15 cellular contexts compared by ENCODE assay signal in the genomic region with DNA sequence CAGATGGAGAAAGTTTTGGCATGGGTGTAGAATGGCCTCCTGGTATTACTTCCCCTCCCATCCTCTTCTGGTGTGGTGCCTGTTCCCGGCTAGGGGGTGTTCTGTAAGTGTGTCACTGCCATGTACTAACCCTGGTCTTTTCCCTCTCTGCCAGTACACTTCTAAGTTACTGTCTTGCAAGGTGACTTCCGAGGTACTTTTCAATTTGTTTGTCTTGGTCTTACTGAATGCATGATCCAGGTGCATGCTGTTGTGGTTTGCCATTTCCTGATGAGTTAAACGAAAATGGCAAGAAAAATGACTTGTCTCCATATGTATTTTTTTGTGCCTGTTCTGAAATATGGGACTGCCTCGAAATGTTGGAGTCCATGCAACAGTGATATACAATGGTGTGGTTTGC. TPM values are rescaled to one million over a fixed set of nuclear protein-coding genes. Genes with fewer than 3 reads are reported as not detected.
DNase-seq lines count a peak whose midpoint lies in the region; ATAC-seq and TF ChIP-seq lines count a peak whose summit lies in the region.
"Had no signal": no experiment of that assay in that cellular context is flagged by ENCODE, and none has a peak within 500 bp of the region (broad histone marks: within the 10 kb centered on the region; RNA-seq: fewer than 3 reads in every experiment).

No MANE protein-coding gene starts in this region.

- H3K4me3 Mint-ChIP-seq in T-helper 17 cell (peak overlapping the region; percentile 31), mesothelial cell of epicardium (no peak overlapping the region)

- H3K27ac Mint-ChIP-seq in activated naive CD4-positive, alpha-beta T cell treated with anti-CD3 and anti-CD28 coated beads, Interleukin-2, amount 50 U/mL, for 72 hours = no peak overlapping the region
- H3K27ac Mint-ChIP-seq in T-helper 17 cell (peak overlapping the region; percentile 30), mesothelial cell of epicardium (no peak overlapping the region)

- DNase-seq in activated naive CD4-positive, alpha-beta T cell treated with anti-CD3 and anti-CD28 coated beads, Interleukin-2, amount 50 U/mL, for 72 hours (ENCODE audit: low spot score in 2 of 2) = no peak
- DNase-seq in activated naive CD4-positive, alpha-beta T cell (lab: John Stamatoyannopoulos, UW) = no peak
- no peak for DNase-seq in T-helper 17 cell
- DNase-seq in ureter (ENCODE audit: low spot score) = peak; percentile 26
- DNase-seq in body of pancreas = no peak
- DNase-seq in mesothelial cell of epicardium (ENCODE audit: low spot score in 2 of 2, unreplicated experiment in 2 of 2) = no peak
- no peak for DNase-seq in GOT3 (lab: John Stamatoyannopoulos, UW)
- DNase-seq: cerebellar nuclear complex; gastrocnemius medialis; mammary epithelial cell; NCI-H1417 treated with DMSO at 0.1 percent for 48 hours; NCI-H226; stimulated activated CD4-positive, alpha-beta T cell treated with anti-CD3 and anti-CD28 coated beads, Interleukin-4, amount 100 ng/mL, for 1 hour had no signal

- intact Hi-C loops in body of pancreas (cut with DNase I) = no loop called here

- ATAC-seq in activated naive CD4-positive, alpha-beta T cell treated with anti-CD3 and anti-CD28 coated beads, Interleukin-2, amount 50 U/mL, for 72 hours = peak; percentile 59 to 62
- ATAC-seq in HG02571 (IDR thresholded peaks at IDR 0.05; ENCODE audit: unreplicated experiment) (peak; percentile 39), T-helper 17 cell (peak; percentile 35), body of pancreas (no peak)
- ATAC-seq: gastrocnemius medialis had no signal

- WGBS in body of pancreas, 2 donors = 76 to 77% methylated on average over 4 of the region's 4 CpGs

- TF ChIP-seq CTCF in body of pancreas (IDR thresholded peaks at IDR 0.05) (no peak), mesothelial cell of epicardium (IDR thresholded peaks at IDR 0.05; ENCODE audit: unreplicated experiment) (no peak)

- no peaks in the 10 kb centered on the region for H3K27me3 Mint-ChIP-seq in T-helper 17 cell
- H3K27me3 Mint-ChIP-seq in mesothelial cell of epicardium (ENCODE audit: low read depth) = no peaks in the 10 kb centered on the region

- H3K4me1 Mint-ChIP-seq in T-helper 17 cell (peaks cover 30% of the 10 kb centered on the region), mesothelial cell of epicardium (peaks cover 16% of the 10 kb centered on the region)

- no peak for TF ChIP-seq POLR2A in body of pancreas (IDR thresholded peaks at IDR 0.05)

- H3K9me3 ChIP-seq in T-helper 17 cell (ENCODE audit: control insufficient read depth, low read length, poor library complexity, severe bottlenecking) = no peaks in the 10 kb centered on the region
- H3K9me3 ChIP-seq in body of pancreas = no peaks in the 10 kb centered on the region
- H3K9me3 ChIP-seq: gastrocnemius medialis had no signal

- no peak overlapping the region for H3K27ac ChIP-seq in body of pancreas

- no peaks in the 10 kb centered on the region for H3K27me3 ChIP-seq in body of pancreas
- H3K27me3 ChIP-seq: gastrocnemius medialis had no signal

- no peaks in the 10 kb centered on the region for H3K9me3 Mint-ChIP-seq in activated naive CD4-positive, alpha-beta T cell treated with anti-CD3 and anti-CD28 coated beads, Interleukin-2, amount 50 U/mL, for 72 hours
- no peaks in the 10 kb centered on the region for H3K9me3 Mint-ChIP-seq in mesothelial cell of epicardium

- H3K4me3 ChIP-seq in body of pancreas = no peak overlapping the region
- H3K4me3 ChIP-seq: gastrocnemius medialis had no signal

- no peaks in the 10 kb centered on the region for H3K4me1 ChIP-seq in body of pancreas

- peaks cover 11 to 49% of the 10 kb centered on the region in 2 donors for H3K36me3 Mint-ChIP-seq in activated naive CD4-positive, alpha-beta T cell treated with anti-CD3 and anti-CD28 coated beads, Interleukin-2, amount 50 U/mL, for 72 hours
- H3K36me3 Mint-ChIP-seq in T-helper 17 cell (ENCODE audit: low read depth) = no peaks in the 10 kb centered on the region
- no peaks in the 10 kb centered on the region for H3K36me3 Mint-ChIP-seq in mesothelial cell of epicardium

- H3K36me3 ChIP-seq in body of pancreas (replicated peaks in 1 of 2; ENCODE audit: insufficient read depth in 1 of 2, low read depth in 2 of 2) = no peaks in the 10 kb centered on the region
- H3K36me3 ChIP-seq: gastrocnemius medialis had no signal

RNA-seq across cellular contexts. Expression of gene C9orf152, which starts 46.0 kb away (rescaled TPM):
- total RNA-seq in activated naive CD4-positive, alpha-beta T cell treated with anti-CD3 and anti-CD28 coated beads, Interleukin-2, amount 50 U/mL, for 72 hours = not detected
- total RNA-seq in T-helper 17 cell = not detected
- 6.7 TPM for total RNA-seq in ureter
- 1 to 10 TPM in 1 of 2 donors, under 1 TPM in 1; 0.33 to 3.4 TPM for total RNA-seq in body of pancreas
- not detected in 3 replicates for total RNA-seq in mesothelial cell of epicardium
- total RNA-seq: endothelial cell of umbilical vein, gastrocnemius medialis, mammary epithelial cell had no signal
